In genomic region chr11:19822531-19822930, GRCh38 we compare ENCODE assay signal across 14 cellular contexts.
DNase-seq lines count a peak whose midpoint lies in the region; ATAC-seq and TF ChIP-seq lines count a peak whose summit lies in the region.
"Had no signal": no experiment of that assay in that cellular context is flagged by ENCODE, and none has a peak within 500 bp of the region (broad histone marks: within the 10 kb centered on the region; RNA-seq: fewer than 3 reads in every experiment).

No MANE protein-coding gene starts in this region.

- H3K9me3 Mint-ChIP-seq in WTC11 = no peaks in the 10 kb centered on the region
- H3K9me3 Mint-ChIP-seq in activated naive CD8-positive, alpha-beta T cell treated with anti-CD3 and anti-CD28 coated beads, Interleukin-2, amount 50 U/mL, for 24 hours = no peaks in the 10 kb centered on the region
- H3K9me3 Mint-ChIP-seq: CD8-positive, alpha-beta memory T cell had no signal

- H3K27me3 Mint-ChIP-seq in WTC11 (ENCODE audit: low read depth) = no peaks in the 10 kb centered on the region
- peaks cover 10% of the 10 kb centered on the region for H3K27me3 Mint-ChIP-seq in activated naive CD8-positive, alpha-beta T cell treated with anti-CD3 and anti-CD28 coated beads, Interleukin-2, amount 50 U/mL, for 24 hours

- peak; percentile 28 for DNase-seq in DMS 273 (lab: John Stamatoyannopoulos, UW; ENCODE audit: unreplicated experiment)
- DNase-seq in DMS 273 treated with DMSO at 0.1 percent for 48 hours (lab: John Stamatoyannopoulos, UW) = no peak
- DNase-seq in NCI-H1694 treated with DMSO at 0.1 percent for 48 hours (lab: John Stamatoyannopoulos, UW) = peak; percentile 26
- no peak for DNase-seq in WTC11 (ENCODE audit: low spot score)
- DNase-seq in activated naive CD8-positive, alpha-beta T cell treated with anti-CD3 and anti-CD28 coated beads, Interleukin-2, amount 50 U/mL, for 24 hours = no peak
- no peak for DNase-seq in EL
- no peak for DNase-seq in GM19240 (ENCODE audit: insufficient read length, low spot score)
- DNase-seq: AML-193; Caco-2; CD8-positive, alpha-beta memory T cell; DMS79; GDM1 had no signal

- peaks cover 15% of the 10 kb centered on the region for H3K36me3 Mint-ChIP-seq in WTC11
- no peaks in the 10 kb centered on the region for H3K36me3 Mint-ChIP-seq in activated naive CD8-positive, alpha-beta T cell treated with anti-CD3 and anti-CD28 coated beads, Interleukin-2, amount 50 U/mL, for 24 hours (ENCODE audit: low read depth)
- H3K36me3 Mint-ChIP-seq: CD8-positive, alpha-beta memory T cell had no signal

- TF ChIP-seq CTCF in WTC11 (IDR thresholded peaks at IDR 0.05) = no peak

- ATAC-seq in WTC11 = no peak
- ATAC-seq in activated naive CD8-positive, alpha-beta T cell treated with anti-CD3 and anti-CD28 coated beads, Interleukin-2, amount 50 U/mL, for 24 hours = no peak
- ATAC-seq: HCT116, K562 had no signal

- CTCF ChIA-PET in WTC11 (lab: Charles Lee) = interaction anchor here (1.1 kb wide), 1 partner anchor 81 kb away, joined by 3 read pairs; no protein-coding TSS in a partner anchor

- POLR2A ChIA-PET in WTC11 (lab: Charles Lee) = no interaction called here

- H3K4me1 Mint-ChIP-seq in WTC11 = peaks cover 66% of the 10 kb centered on the region
- H3K4me1 Mint-ChIP-seq in activated naive CD8-positive, alpha-beta T cell treated with anti-CD3 and anti-CD28 coated beads, Interleukin-2, amount 50 U/mL, for 24 hours = no peaks in the 10 kb centered on the region
- H3K4me1 Mint-ChIP-seq: CD8-positive, alpha-beta memory T cell had no signal

- H3K27ac Mint-ChIP-seq in WTC11 = peak overlapping the region; percentile 40; the same call in 1 of the 2 replicates
- H3K27ac Mint-ChIP-seq in activated naive CD8-positive, alpha-beta T cell treated with anti-CD3 and anti-CD28 coated beads, Interleukin-2, amount 50 U/mL, for 24 hours = no peak overlapping the region
- H3K27ac Mint-ChIP-seq: CD8-positive, alpha-beta memory T cell had no signal

- no peak overlapping the region for H3K4me3 Mint-ChIP-seq in WTC11
- no peak overlapping the region for H3K4me3 Mint-ChIP-seq in activated naive CD8-positive, alpha-beta T cell treated with anti-CD3 and anti-CD28 coated beads, Interleukin-2, amount 50 U/mL, for 24 hours
- H3K4me3 Mint-ChIP-seq: CD8-positive, alpha-beta memory T cell had no signal

TF ChIP-seq in WTC11, 78 proteins besides CTCF, POLR2A, EP300 and RAD21:
- TF ChIP-seq ZMAT4 (CRISPR knock-in tag; IDR thresholded peaks at IDR 0.05) (no peak), RELA (CRISPR knock-in tag; IDR thresholded peaks at IDR 0.05; ENCODE audit: borderline replicate concordance) (no peak), MXD4 (CRISPR knock-in tag; IDR thresholded peaks at IDR 0.05; ENCODE audit: borderline replicate concordance) (no peak), NFE2L1 (CRISPR knock-in tag; IDR thresholded peaks at IDR 0.05) (no peak), AR (CRISPR knock-in tag; IDR thresholded peaks at IDR 0.05) (no peak), IRF1 (CRISPR knock-in tag; IDR thresholded peaks at IDR 0.05) (no peak), ZNF317 (CRISPR knock-in tag; IDR thresholded peaks at IDR 0.05; ENCODE audit: borderline replicate concordance, low read depth) (no peak), IRF2 (CRISPR knock-in tag; IDR thresholded peaks at IDR 0.05; ENCODE audit: borderline replicate concordance, low read depth) (no peak), HMGA2 (CRISPR knock-in tag; IDR thresholded peaks at IDR 0.05) (no peak), SMAD3 (CRISPR knock-in tag; IDR thresholded peaks at IDR 0.05; ENCODE audit: borderline replicate concordance) (no peak)
- TF ChIP-seq, protein P1, sequence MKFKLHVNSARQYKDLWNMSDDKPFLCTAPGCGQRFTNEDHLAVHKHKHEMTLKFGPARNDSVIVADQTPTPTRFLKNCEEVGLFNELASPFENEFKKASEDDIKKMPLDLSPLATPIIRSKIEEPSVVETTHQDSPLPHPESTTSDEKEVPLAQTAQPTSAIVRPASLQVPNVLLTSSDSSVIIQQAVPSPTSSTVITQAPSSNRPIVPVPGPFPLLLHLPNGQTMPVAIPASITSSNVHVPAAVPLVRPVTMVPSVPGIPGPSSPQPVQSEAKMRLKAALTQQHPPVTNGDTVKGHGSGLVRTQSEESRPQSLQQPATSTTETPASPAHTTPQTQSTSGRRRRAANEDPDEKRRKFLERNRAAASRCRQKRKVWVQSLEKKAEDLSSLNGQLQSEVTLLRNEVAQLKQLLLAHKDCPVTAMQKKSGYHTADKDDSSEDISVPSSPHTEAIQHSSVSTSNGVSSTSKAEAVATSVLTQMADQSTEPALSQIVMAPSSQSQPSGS (CRISPR knock-in tag; IDR thresholded peaks at IDR 0.05; ENCODE audit: borderline replicate concordance, low read depth) = no peak
TF ChIP-seq in WTC11: peak in this region for 0.

Comparison
In these comparisons a context has a peak if more than half of its experiments do, and no peak if none do; other contexts are left out.
1. DNase-seq: peak in DMS 273 (single experiment) and NCI-H1694 treated with DMSO at 0.1 percent for 48 hours (single experiment); none in DMS 273 treated with DMSO at 0.1 percent for 48 hours (single experiment), WTC11 (single experiment), activated naive CD8-positive, alpha-beta T cell treated with anti-CD3 and anti-CD28 coated beads, Interleukin-2, amount 50 U/mL, for 24 hours (single experiment), EL (single experiment) and GM19240 (single experiment).